ENCODE assay signal across 8 cellular contexts in the genomic region with DNA sequence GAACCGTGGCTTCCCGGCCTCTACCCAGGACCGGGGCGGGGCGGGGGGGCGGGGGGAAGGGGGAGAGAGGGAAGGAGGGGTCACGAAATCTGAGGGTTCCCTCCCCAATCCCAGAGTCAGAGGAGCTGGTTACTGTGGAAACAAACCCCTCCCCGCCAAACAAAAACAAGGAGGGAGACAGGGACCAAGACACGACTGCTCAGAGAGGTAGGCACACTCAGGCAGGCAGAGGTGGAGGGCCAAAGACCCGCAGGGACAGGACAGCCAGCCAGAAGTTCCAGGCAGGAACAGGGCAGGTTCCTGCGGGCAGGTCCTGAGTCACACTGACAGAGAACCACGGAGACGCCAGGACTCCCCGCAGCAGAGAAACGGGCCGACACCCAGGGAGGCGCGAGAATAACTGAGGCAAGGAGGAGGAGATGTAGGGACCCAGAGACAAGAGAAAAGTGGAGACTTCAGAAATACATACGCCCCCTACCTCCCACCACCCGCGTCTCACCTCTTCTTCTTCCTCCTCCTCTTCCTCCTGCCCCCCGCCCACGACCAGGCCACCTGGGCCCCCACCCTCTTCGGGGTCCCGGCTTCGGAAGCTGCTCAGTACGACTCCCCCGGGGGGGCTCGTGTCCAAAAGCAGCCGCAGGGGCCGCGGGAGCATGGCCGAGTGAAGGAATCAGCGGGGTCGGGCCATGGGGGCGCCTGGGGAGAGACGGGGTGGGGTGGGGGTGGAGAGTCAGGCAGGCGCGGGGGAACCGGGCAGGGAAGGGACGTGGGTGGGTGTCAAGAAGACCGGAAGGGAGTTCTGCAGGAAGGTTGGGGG. TPM values are rescaled to one million over a fixed set of nuclear protein-coding genes. Genes with fewer than 3 reads are reported as not detected.
A peak's percentile ranks its signal among the peaks of the same experiment; 100 is the strongest.
DNase-seq lines count a peak whose midpoint lies in the region; ATAC-seq, FAIRE-seq and TF ChIP-seq lines count a peak whose summit lies in the region.

No MANE protein-coding gene starts in this region.

- H3K36me3 ChIP-seq in Peyer's patch, result peaks cover 0 to 35% (median 0%) of the 10 kb centered on the region in 3 donors
- H3K36me3 ChIP-seq in gastroesophageal sphincter, result peaks cover 0 to 56% of the 10 kb centered on the region in 2 donors
- peaks cover 7 to 49% of the 10 kb centered on the region in 2 donors for H3K36me3 ChIP-seq in neuronal stem cell (replicated peaks in 1 of 2; ENCODE audit: control insufficient read depth in 2 of 2, insufficient read depth in 2 of 2, low read length in 2 of 2)

- peak overlapping the region; percentile 34 for H2AK5ac ChIP-seq in neuronal stem cell (ENCODE audit: low read depth, low read length)

- TF ChIP-seq CTCF in Peyer's patch (IDR thresholded peaks at IDR 0.05) (no peak), gastroesophageal sphincter (IDR thresholded peaks at IDR 0.05) (no peak)

- H3K4me3 ChIP-seq in Peyer's patch (peak overlapping the region; percentile 69 to 89 (median 80)), gastroesophageal sphincter (peak overlapping the region; percentile 87 to 92), neuronal stem cell (ENCODE audit: low read length in 2 of 2) (peak overlapping the region; percentile 53 to 94)

- peak overlapping the region; percentile 94 for H3K23ac ChIP-seq in neuronal stem cell (ENCODE audit: low read depth, low read length, poor library complexity)

- H3K9me3 Mint-ChIP-seq in activated naive CD4-positive, alpha-beta T cell treated with anti-CD3 and anti-CD28 coated beads, Interleukin-2, amount 50 U/mL, for 72 hours, result no peaks in the 10 kb centered on the region

- H4K8ac ChIP-seq in neuronal stem cell (ENCODE audit: low read depth, low read length), result no peak overlapping the region

- no peak overlapping the region for H2BK12ac ChIP-seq in neuronal stem cell (ENCODE audit: low read length)

- FAIRE-seq in H54 (lab: Jason Lieb, UNC), result no peak

- no peak overlapping the region for H3K14ac ChIP-seq in neuronal stem cell (ENCODE audit: low read length)

- H2BK15ac ChIP-seq in neuronal stem cell (ENCODE audit: low read length), result peak overlapping the region; percentile 60

- H3K27ac ChIP-seq in Peyer's patch (peak overlapping the region; percentile 93 to 96 (median 95)), gastroesophageal sphincter (peak overlapping the region; percentile 90 to 99 (median 94)), neuronal stem cell (replicated peaks; ENCODE audit: low read length) (peak overlapping the region; percentile 76)

- H2AFZ ChIP-seq in neuronal stem cell (ENCODE audit: low read length), result peak overlapping the region; percentile 53

- peaks cover 6% of the 10 kb centered on the region for H3K79me1 ChIP-seq in neuronal stem cell (ENCODE audit: low read depth, low read length)

- H3K27ac Mint-ChIP-seq in activated naive CD4-positive, alpha-beta T cell treated with anti-CD3 and anti-CD28 coated beads, Interleukin-2, amount 50 U/mL, for 72 hours, result peak overlapping the region; percentile 92 to 99

- H2BK120ac ChIP-seq in neuronal stem cell (ENCODE audit: low read depth, low read length), result no peak overlapping the region

- peak overlapping the region; percentile 95 for H3K9ac ChIP-seq in neuronal stem cell (ENCODE audit: low read depth, low read length, poor library complexity)

- H3K4me1 ChIP-seq in Peyer's patch, result peaks cover 0 to 22% (median 6%) of the 10 kb centered on the region in 4 donors
- peaks cover 0 to 47% (median 14%) of the 10 kb centered on the region in 3 donors for H3K4me1 ChIP-seq in gastroesophageal sphincter
- H3K4me1 ChIP-seq in neuronal stem cell (ENCODE audit: control insufficient read depth in 2 of 2, insufficient read depth in 1 of 2, low read depth in 1 of 2, low read length in 2 of 2), result peaks cover 5 to 6% of the 10 kb centered on the region in 2 donors

- H3K9me3 ChIP-seq in Peyer's patch, result no peaks in the 10 kb centered on the region
- no peaks in the 10 kb centered on the region for H3K9me3 ChIP-seq in gastroesophageal sphincter
- H3K9me3 ChIP-seq in neuronal stem cell (replicated peaks in 1 of 2; ENCODE audit: control insufficient read depth in 2 of 2, insufficient read depth in 1 of 2, low read depth in 1 of 2, low read length in 2 of 2), result no peaks in the 10 kb centered on the region

- H3K18ac ChIP-seq in neuronal stem cell (ENCODE audit: low read length), result peak overlapping the region; percentile 96

- peak; percentile 59; the same call in 1 of the 2 replicates for TF ChIP-seq POLR2A in H54 (IDR thresholded peaks at IDR 0.05; ENCODE audit: low read depth, low read length)
- TF ChIP-seq POLR2A in Peyer's patch (IDR thresholded peaks at IDR 0.05), result peak in 1 of 2 donors; percentile 23
- peak; percentile 32 to 64 for TF ChIP-seq POLR2A in gastroesophageal sphincter (IDR thresholded peaks at IDR 0.05)

- H2BK5ac ChIP-seq in neuronal stem cell (ENCODE audit: low read length), result peak overlapping the region; percentile 96

- H3K4me2 ChIP-seq in neuronal stem cell (ENCODE audit: insufficient read depth, low read length, poor library complexity, severe bottlenecking), result peak overlapping the region; percentile 99

- DNase-seq in COR-L47 (lab: John Stamatoyannopoulos, UW) (peak; percentile 15), H54 (ENCODE audit: insufficient read length, low spot score) (peak; percentile 81), Peyer's patch (peak; percentile 62 to 82 (median 67)), neuronal stem cell (ENCODE audit: low spot score) (peak; percentile 79)
- peak; percentile 74 to 80 for DNase-seq in activated naive CD4-positive, alpha-beta T cell treated with anti-CD3 and anti-CD28 coated beads, Interleukin-2, amount 50 U/mL, for 72 hours (ENCODE audit: low spot score in 2 of 2)

- H3K4ac ChIP-seq in neuronal stem cell (ENCODE audit: low read length), result no peak overlapping the region

- peaks cover 5 to 31% of the 10 kb centered on the region in 2 donors for H3K36me3 Mint-ChIP-seq in activated naive CD4-positive, alpha-beta T cell treated with anti-CD3 and anti-CD28 coated beads, Interleukin-2, amount 50 U/mL, for 72 hours

- peak; percentile 43 to 62 for ATAC-seq in activated naive CD4-positive, alpha-beta T cell treated with anti-CD3 and anti-CD28 coated beads, Interleukin-2, amount 50 U/mL, for 72 hours
- ATAC-seq in gastroesophageal sphincter, result peak; percentile 61
- no peak for ATAC-seq in HG02870 (IDR thresholded peaks at IDR 0.05; ENCODE audit: unreplicated experiment)
- ATAC-seq in GM21526 (IDR thresholded peaks at IDR 0.05; ENCODE audit: low FRiP score, unreplicated experiment), result no peak

- no peak overlapping the region for H4K91ac ChIP-seq in neuronal stem cell (ENCODE audit: low read depth, low read length, poor library complexity)

- H3K27me3 ChIP-seq in Peyer's patch (no peaks in the 10 kb centered on the region), gastroesophageal sphincter (no peaks in the 10 kb centered on the region), neuronal stem cell (ENCODE audit: control insufficient read depth in 3 of 3, insufficient read depth in 3 of 3, low read depth in 1 of 3, low read length in 3 of 3) (no peaks in the 10 kb centered on the region)

- 0% methylated on average over 8 to 26 of the region's 42 CpGs for WGBS in gastroesophageal sphincter (ENCODE audit: low coverage in 1 of 2), 2 donors
- WGBS in neuronal stem cell (ENCODE audit: extremely low coverage in 2 of 2, insufficient read length in 2 of 2, insufficient replicate concordance in 1 of 2), 2 donors, result no CpG with 5 or more reads among the region's 42 CpGs

- no peak for TF ChIP-seq EP300 in gastroesophageal sphincter (IDR thresholded peaks at IDR 0.05)

RNA-seq across cellular contexts. Expression of a gene that starts 0.6 kb away (rescaled TPM):
- total RNA-seq in Peyer's patch, result 10 to 100 TPM; 15.4 to 89.1 (median 39.4) TPM
- 100 to 1,000 TPM in 1 of 2 donors, 10 to 100 TPM in 1; 24.5 to 136 TPM for total RNA-seq in activated naive CD4-positive, alpha-beta T cell treated with anti-CD3 and anti-CD28 coated beads, Interleukin-2, amount 50 U/mL, for 72 hours
- total RNA-seq in gastroesophageal sphincter, result 10 to 100 TPM; 53.7 to 83.0 (median 60.7) TPM
- 56.5 TPM for polyA plus RNA-seq in neuronal stem cell (2013, experiment 1 of 2)
- 55.4 TPM for polyA plus RNA-seq in neuronal stem cell (2013, experiment 2 of 2)

RNA-seq across cellular contexts. Expression of a gene that starts 8.8 kb away (rescaled TPM):
- total RNA-seq in Peyer's patch (10 to 100 TPM; 12.4 to 24.8 (median 14.4) TPM), gastroesophageal sphincter (10 to 100 TPM; 40.6 to 55.5 (median 50.6) TPM)
- total RNA-seq in activated naive CD4-positive, alpha-beta T cell treated with anti-CD3 and anti-CD28 coated beads, Interleukin-2, amount 50 U/mL, for 72 hours, result 100 to 1,000 TPM in 1 of 2 donors, 10 to 100 TPM in 1; 92.9 to 103 TPM
- 63.9 TPM for polyA plus RNA-seq in neuronal stem cell (2013, experiment 1 of 2)
- polyA plus RNA-seq in neuronal stem cell (2013, experiment 2 of 2), result 63.8 TPM

RNA-seq across cellular contexts. Expression of a gene that starts 9.1 kb away (rescaled TPM):
- total RNA-seq in Peyer's patch (100 to 1,000 TPM in 1 of 4 donors, 10 to 100 TPM in 3; 22.1 to 102 (median 34.3) TPM), gastroesophageal sphincter (10 to 100 TPM; 26.4 to 39.2 (median 35.6) TPM)
- 10 to 100 TPM; 73.7 to 81.5 TPM for total RNA-seq in activated naive CD4-positive, alpha-beta T cell treated with anti-CD3 and anti-CD28 coated beads, Interleukin-2, amount 50 U/mL, for 72 hours
- 31.2 TPM for polyA plus RNA-seq in neuronal stem cell (2013, experiment 1 of 2)
- 30.9 TPM for polyA plus RNA-seq in neuronal stem cell (2013, experiment 2 of 2)

RNA-seq across cellular contexts. Expression of a gene that starts 15.7 kb away (rescaled TPM):
- total RNA-seq in Peyer's patch (100 to 1,000 TPM in 3 of 4 donors, 10 to 100 TPM in 1; 73.4 to 324 (median 204) TPM), gastroesophageal sphincter (100 to 1,000 TPM in 1 of 4 donors, 10 to 100 TPM in 3; 62.9 to 136 (median 69.2) TPM)
- total RNA-seq in activated naive CD4-positive, alpha-beta T cell treated with anti-CD3 and anti-CD28 coated beads, Interleukin-2, amount 50 U/mL, for 72 hours, result 100 to 1,000 TPM; 143 to 216 TPM
- polyA plus RNA-seq in neuronal stem cell (2013, experiment 1 of 2), result 12.5 TPM
- 13.2 TPM for polyA plus RNA-seq in neuronal stem cell (2013, experiment 2 of 2)

RNA-seq across cellular contexts. Expression of a gene that starts 19.4 kb away (rescaled TPM):
- total RNA-seq in Peyer's patch (10 to 100 TPM; 11.6 to 27.6 (median 20.2) TPM), gastroesophageal sphincter (10 to 100 TPM; 19.3 to 20.9 (median 20.1) TPM)
- 10 to 100 TPM; 12.2 to 18.2 TPM for total RNA-seq in activated naive CD4-positive, alpha-beta T cell treated with anti-CD3 and anti-CD28 coated beads, Interleukin-2, amount 50 U/mL, for 72 hours
- polyA plus RNA-seq in neuronal stem cell (2013, experiment 1 of 2), result 18.2 TPM
- polyA plus RNA-seq in neuronal stem cell (2013, experiment 2 of 2), result 17.1 TPM

Comparison
In these comparisons a context has a peak if more than half of its experiments do, and no peak if none do; other contexts are left out.
1. DNase-seq: peak in every context shown above with its lines; median percentile 81 in H54; 79 in neuronal stem cell; 77 in activated naive CD4-positive, alpha-beta T cell treated with anti-CD3 and anti-CD28 coated beads, Interleukin-2, amount 50 U/mL, for 72 hours; 67 in Peyer's patch; 15 in COR-L47.
2. ATAC-seq: peak in activated naive CD4-positive, alpha-beta T cell treated with anti-CD3 and anti-CD28 coated beads, Interleukin-2, amount 50 U/mL, for 72 hours (2 of 2) and gastroesophageal sphincter (single experiment); none in HG02870 (single experiment) and GM21526 (single experiment).
3. Peak in every context shown above with its lines, with median percentiles within 50 percentile points of each other: H3K27ac ChIP-seq and H3K4me3 ChIP-seq.